Comparison of ENCODE assay signal across 8 cellular contexts in genomic region chr10:86755454-86755739, GRCh38. TPM values are rescaled to one million over a fixed set of nuclear protein-coding genes. Genes with fewer than 3 reads are reported as not detected.
A peak's percentile ranks its signal among the peaks of the same experiment; 100 is the strongest.
DNase-seq lines count a peak whose midpoint lies in the region; ATAC-seq and TF ChIP-seq lines count a peak whose summit lies in the region.

No MANE protein-coding gene starts in this region.

- H3K27me3 Mint-ChIP-seq in MCF 10A (ENCODE audit: insufficient read depth, unreplicated experiment) = no peaks in the 10 kb centered on the region

- peaks cover 42% of the 10 kb centered on the region for H3K4me1 Mint-ChIP-seq in MCF 10A (ENCODE audit: insufficient read depth, unreplicated experiment)

- POLR2A ChIA-PET in AG04450 (lab: Yijun Ruan, JAX) (interaction anchor here (0.5 to 3.0 kb wide), 7 partner anchors 11 to 86 kb away, joined by 3 to 14 read pairs (median 4); no protein-coding TSS in a partner anchor), MCF 10A (lab: Yijun Ruan, JAX) (interaction anchor here (0.5 to 4.9 kb wide), 16 partner anchors 13 to 339 kb away, joined by 3 to 48 read pairs (median 4); partner anchors contain the start of genes GLUD1 and SHLD2)

- intact Hi-C loops in MCF 10A (cut with micrococcal nuclease) = loop anchor here (5.0 kb wide), 3 partner anchors 42 to 163 kb away; no protein-coding TSS in a partner anchor
- intact Hi-C loops in mucosa of descending colon (cut with DNase I, micrococcal nuclease) = no loop called here

- H3K9me3 ChIP-seq in AG04450 (ENCODE audit: control insufficient read depth, insufficient read depth, low read length) (no peaks in the 10 kb centered on the region; the same call in 1 of the 2 replicates), mucosa of descending colon (no peaks in the 10 kb centered on the region)

- ATAC-seq in HG03196 (IDR thresholded peaks at IDR 0.05; ENCODE audit: unreplicated experiment) (peak; percentile 3), mucosa of descending colon (no peak), HG02588 (IDR thresholded peaks at IDR 0.05; ENCODE audit: unreplicated experiment) (no peak), GM18868 (IDR thresholded peaks at IDR 0.05; ENCODE audit: unreplicated experiment) (no peak)

- peak overlapping the region; percentile 84 for H3K27ac Mint-ChIP-seq in MCF 10A (ENCODE audit: low read depth, unreplicated experiment)

- DNase-seq in AG04450 (ENCODE audit: low read depth, low spot score) (no peak), MCF 10A (ENCODE audit: unreplicated experiment) (no peak), mucosa of descending colon (no peak), NCI-H2029 treated with DMSO at 0.1 percent for 48 hours (lab: John Stamatoyannopoulos, UW) (no peak), EL (no peak)

- peak overlapping the region; percentile 97 for H3K27ac ChIP-seq in AG04450 (ENCODE audit: low read depth, low read length)

- H3K27me3 ChIP-seq in AG04450 (ENCODE audit: control insufficient read depth, insufficient read depth, low read length) = no peaks in the 10 kb centered on the region

- CTCF ChIA-PET in AG04450 (lab: Charles Lee) = interaction anchor here (0.9 kb wide), 1 partner anchor 47 kb away, joined by 3 read pairs; no protein-coding TSS in a partner anchor
- CTCF ChIA-PET in MCF 10A (lab: Yijun Ruan, JAX) = no interaction called here

- no peaks in the 10 kb centered on the region for H3K9me3 Mint-ChIP-seq in MCF 10A (ENCODE audit: unreplicated experiment)

- BruUV-seq in MCF 10A (replicated peaks; lab: Mats Ljungman, UMichigan) = no TSS peak

- peaks cover 7% of the 10 kb centered on the region for H3K36me3 Mint-ChIP-seq in MCF 10A (ENCODE audit: insufficient read depth, unreplicated experiment)

- H3K36me3 ChIP-seq in mucosa of descending colon (ENCODE audit: low read depth) = no peaks in the 10 kb centered on the region

- H3K4me3 ChIP-seq in AG04450 (ENCODE audit: low read depth, low read length) (peak overlapping the region; percentile 82), mucosa of descending colon (peak overlapping the region; percentile 77)

- no peak for TF ChIP-seq CTCF in AG04450 (IDR thresholded peaks at IDR 0.05; ENCODE audit: low read depth, low read length)
- no peak for TF ChIP-seq CTCF in MCF 10A (IDR thresholded peaks at IDR 0.05; ENCODE audit: unreplicated experiment)
- no peak for TF ChIP-seq CTCF in mucosa of descending colon (IDR thresholded peaks at IDR 0.05)

- peaks cover 12% of the 10 kb centered on the region for H3K4me1 ChIP-seq in mucosa of descending colon (ENCODE audit: low read depth)

- H3K4me3 Mint-ChIP-seq in MCF 10A (ENCODE audit: unreplicated experiment) = peak overlapping the region; percentile 84

RNA-seq across cellular contexts. Expression of gene BMPR1A, which starts 1.0 kb away (rescaled TPM):
- polyA plus RNA-seq in AG04450 (2011; rRNA removed) = 32.7 and 41.9 TPM in 2 replicates
- polyA minus RNA-seq in AG04450 (2011; rRNA and poly(A)+ RNA removed) = 55.8 and 88.5 TPM in 2 replicates
- total RNA-seq in MCF 10A (2022) (27.3 and 34.3 TPM in 2 replicates), mucosa of descending colon (100 to 1,000 TPM in 1 of 3 donors, 10 to 100 TPM in 2; 44.4 to 126 (median 45.3) TPM)
